Comparison of ENCODE assay signal across 7 cellular contexts in the genomic region with DNA sequence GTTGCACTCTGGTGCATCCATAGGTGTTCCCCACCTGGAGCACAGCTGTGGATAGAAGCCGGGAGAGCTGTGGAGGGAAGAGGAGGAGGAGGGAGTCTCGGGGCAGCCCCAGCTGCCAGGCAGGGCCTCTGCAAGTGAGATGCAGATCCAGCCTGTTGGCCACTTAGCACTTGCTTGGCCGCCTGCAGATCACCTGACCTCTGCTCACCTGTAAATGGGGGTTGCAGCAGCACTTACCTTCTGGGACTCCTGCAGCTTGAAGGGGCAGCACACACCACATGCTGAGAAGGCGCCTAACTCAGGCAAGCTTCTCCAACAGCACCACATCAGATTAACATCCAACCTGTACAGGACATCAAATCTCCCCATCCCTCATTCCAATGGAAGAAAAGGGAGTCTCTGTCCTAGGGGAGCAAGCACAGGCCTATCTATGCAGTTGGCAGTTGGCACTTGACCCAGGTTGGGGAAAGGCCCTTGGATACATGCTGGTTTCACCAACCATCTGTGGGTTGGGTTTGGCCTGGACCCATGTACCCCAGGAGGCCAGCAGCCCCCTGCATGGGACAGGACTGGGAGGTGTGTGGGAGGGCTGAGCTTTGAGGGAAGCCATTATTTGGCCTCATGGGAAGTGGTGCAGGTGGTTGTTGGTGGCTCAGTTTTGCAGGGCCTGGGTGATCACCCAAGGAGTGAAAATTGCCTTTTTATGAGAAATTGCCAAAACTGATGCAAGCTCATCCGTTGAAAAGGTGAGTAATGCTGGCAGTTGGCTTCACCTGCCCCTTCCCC. TPM values are rescaled to one million over a fixed set of nuclear protein-coding genes. Genes with fewer than 3 reads are reported as not detected.
"Had no signal": no experiment of that assay in that cellular context is flagged by ENCODE, and none has a peak within 500 bp of the region (broad histone marks: within the 10 kb centered on the region; RNA-seq: fewer than 3 reads in every experiment).

No MANE protein-coding gene starts in this region.

RNA-seq across cellular contexts. Expression of gene SAMD11, which starts 46.3 kb away (rescaled TPM):
- total RNA-seq: activated CD8-positive, alpha-beta memory T cell treated with anti-CD3 and anti-CD28 coated beads for 36 hours; activated CD8-positive, alpha-beta T cell treated with anti-CD3 and anti-CD28 coated beads for 36 hours; activated naive CD4-positive, alpha-beta T cell treated with anti-CD3 and anti-CD28 coated beads, Interleukin-2, amount 50 U/mL, for 72 hours; activated T-helper 2 cell treated with anti-CD3 and anti-CD28 coated beads, Interferon-gamma antibody, Interleukin-2, Interleukin-4, amounts not matched to agents 10 μg/mL and 5 μg/mL and 100 μg/mL, durations not matched to agents 14 hours and 24 hours and 36 hours; MCF 10A; T-helper 1 cell treated with Interleukin-12 subunit alpha and Interleukin-12 subunit beta and Interleukin-4 antibody, amounts not matched to agents 30 ng/mL and 1 ng/mL, for 36 hours; T-helper 2 cell treated with Interferon-gamma antibody and Interleukin-4, amounts not matched to agents 100 ng/mL and 5 ng/mL, for 36 hours had no signal
